24 cellular contexts compared by ENCODE assay signal in the genomic region with DNA sequence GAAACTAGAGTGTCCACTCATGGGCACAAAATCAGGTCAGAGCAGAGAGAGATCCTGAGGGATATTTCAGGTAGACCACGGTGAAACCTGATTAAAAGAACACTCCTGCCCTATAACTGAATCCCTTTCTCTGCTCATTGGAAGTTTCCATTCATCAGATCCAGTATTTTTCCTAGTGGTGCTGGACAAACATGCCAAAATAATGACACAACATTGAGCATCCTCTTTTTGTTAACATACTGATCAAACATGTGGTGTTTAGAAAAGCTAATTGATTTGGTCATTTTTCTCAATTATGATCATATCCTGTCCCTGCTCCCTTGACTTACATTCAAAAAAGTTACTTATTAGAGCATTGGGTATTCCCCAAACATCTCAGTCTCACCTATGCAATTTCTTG. TPM values are rescaled to one million over a fixed set of nuclear protein-coding genes. Genes with fewer than 3 reads are reported as not detected.
"Had no signal": no experiment of that assay in that cellular context is flagged by ENCODE, and none has a peak within 500 bp of the region (broad histone marks: within the 10 kb centered on the region; RNA-seq: fewer than 3 reads in every experiment).

No MANE protein-coding gene starts in this region.

- H3K4me3 Mint-ChIP-seq: central memory CD8-positive, alpha-beta T cell; immature natural killer cell; naive thymus-derived CD8-positive, alpha-beta T cell had no signal

- H3K4me1 Mint-ChIP-seq: central memory CD8-positive, alpha-beta T cell; immature natural killer cell; naive thymus-derived CD8-positive, alpha-beta T cell had no signal

- H3K4me3 ChIP-seq: dorsolateral prefrontal cortex, gastroesophageal sphincter, lung, pancreas, psoas muscle, right lobe of liver, stomach, thoracic aorta, transverse colon had no signal

- FAIRE-seq: keratinocyte, pancreas had no signal

- H3K9me3 Mint-ChIP-seq: central memory CD8-positive, alpha-beta T cell; naive thymus-derived CD8-positive, alpha-beta T cell had no signal

- H3K9me3 ChIP-seq: gastroesophageal sphincter, neutrophil, pancreas, psoas muscle, right lobe of liver, stomach, thoracic aorta, transverse colon had no signal

- H3K36me3 ChIP-seq: gastroesophageal sphincter, neutrophil, right lobe of liver, stomach, thoracic aorta, transverse colon had no signal

- H3K36me3 Mint-ChIP-seq: immature natural killer cell; naive thymus-derived CD8-positive, alpha-beta T cell had no signal

- H3K27me3 ChIP-seq: gastroesophageal sphincter, neutrophil, pancreas, right lobe of liver, stomach, transverse colon had no signal

- H3K27ac ChIP-seq: dorsolateral prefrontal cortex, gastroesophageal sphincter, neutrophil, pancreas, psoas muscle, right lobe of liver, stomach, thoracic aorta, transverse colon had no signal

- H3K27ac Mint-ChIP-seq: immature natural killer cell; naive thymus-derived CD8-positive, alpha-beta T cell had no signal

- DNase-seq: cortex of kidney; dorsolateral prefrontal cortex; effector CD8-positive, alpha-beta T cell; glutamatergic neuron; immature natural killer cell; left cardiac atrium; left ventricle myocardium superior; naive thymus-derived CD8-positive, alpha-beta T cell; pancreas; psoas muscle; retina; right lobe of liver; stimulated activated CD4-positive, alpha-beta T cell treated with anti-CD3 and anti-CD28 coated beads, Interleukin-2, amount 100 ng/mL, for 24 hours; stimulated activated CD4-positive, alpha-beta T cell treated with anti-CD3 and anti-CD28 coated beads, Interleukin-4, amount 100 ng/mL, for 4 hours; stimulated activated naive CD4-positive, alpha-beta T cell; stomach; substantia nigra; transverse colon had no signal

- H3K4me1 ChIP-seq: gastroesophageal sphincter, pancreas, psoas muscle, right lobe of liver, stomach, transverse colon had no signal

RNA-seq across cellular contexts. Expression of a gene that starts 39.4 kb away (rescaled TPM):
- total RNA-seq: naive thymus-derived CD8-positive, alpha-beta T cell had no signal
- polyA plus RNA-seq: naive thymus-derived CD8-positive, alpha-beta T cell had no signal
